Comparison of ENCODE assay signal across 15 cellular contexts in genomic region chr11:3799143-3799542, GRCh38. TPM values are rescaled to one million over a fixed set of nuclear protein-coding genes. Genes with fewer than 3 reads are reported as not detected.
DNase-seq lines count a peak whose midpoint lies in the region; TF ChIP-seq lines count a peak whose summit lies in the region.
"Had no signal": no experiment of that assay in that cellular context is flagged by ENCODE, and none has a peak within 500 bp of the region (broad histone marks: within the 10 kb centered on the region; RNA-seq: fewer than 3 reads in every experiment).

No MANE protein-coding gene starts in this region.

- H2BK15ac ChIP-seq in neuronal stem cell (ENCODE audit: low read length), result no peak overlapping the region

- peaks cover 36% of the 10 kb centered on the region for H3K4me1 ChIP-seq in Loucy (ENCODE audit: insufficient read depth, low read length, poor library complexity, severe bottlenecking)
- peaks cover 0 to 2% of the 10 kb centered on the region in 2 experiments for H3K4me1 ChIP-seq in trophoblast cell (ENCODE audit: control insufficient read depth in 1 of 2, insufficient read depth in 2 of 2, low read length in 2 of 2)
- H3K4me1 ChIP-seq in neuronal stem cell (ENCODE audit: control insufficient read depth in 2 of 2, insufficient read depth in 1 of 2, low read depth in 1 of 2, low read length in 2 of 2), result peaks cover 6 to 10% of the 10 kb centered on the region in 2 donors

- peaks cover 10% of the 10 kb centered on the region for H3K79me1 ChIP-seq in trophoblast cell (ENCODE audit: low read length)
- peaks cover 6% of the 10 kb centered on the region for H3K79me1 ChIP-seq in neuronal stem cell (ENCODE audit: low read depth, low read length)

- H2BK12ac ChIP-seq in trophoblast cell (ENCODE audit: low read length) (peak overlapping the region; percentile 30), neuronal stem cell (ENCODE audit: low read length) (no peak overlapping the region)

- H2AK5ac ChIP-seq in trophoblast cell (ENCODE audit: low read length) (no peak overlapping the region), neuronal stem cell (ENCODE audit: low read depth, low read length) (no peak overlapping the region)

- no peaks in the 10 kb centered on the region for H3K9me2 ChIP-seq in Loucy (replicated peaks; ENCODE audit: low read depth, low read length)

- no peak for TF ChIP-seq CTCF in Loucy (conservative IDR thresholded peaks at IDR 0.05; ENCODE audit: low read length)
- TF ChIP-seq CTCF in brain (conservative IDR thresholded peaks at IDR 0.05), result no peak

- H3K9me3 ChIP-seq in Loucy (ENCODE audit: insufficient read depth, low read depth, low read length) (no peaks in the 10 kb centered on the region), trophoblast cell (ENCODE audit: insufficient read depth, low read depth, low read length) (no peaks in the 10 kb centered on the region), neuronal stem cell (replicated peaks in 1 of 2; ENCODE audit: control insufficient read depth in 2 of 2, insufficient read depth in 1 of 2, low read depth in 1 of 2, low read length in 2 of 2) (no peaks in the 10 kb centered on the region)
- H3K9me3 ChIP-seq: left lung, SJSA1, testis had no signal

- no CpG with 5 or more reads among the region's 9 CpGs for WGBS in trophoblast cell (ENCODE audit: extremely low coverage, insufficient coverage, insufficient read length)
- WGBS in neuronal stem cell (ENCODE audit: extremely low coverage in 2 of 2, insufficient read length in 2 of 2, insufficient replicate concordance in 1 of 2), 2 donors, result no CpG with 5 or more reads among the region's 9 CpGs

- H2BK120ac ChIP-seq in trophoblast cell (ENCODE audit: insufficient read depth, low read length, poor library complexity) (no peak overlapping the region), neuronal stem cell (ENCODE audit: low read depth, low read length) (no peak overlapping the region)

- H3K9ac ChIP-seq in Loucy (ENCODE audit: low read depth, low read length, poor library complexity, severe bottlenecking) (peak overlapping the region; percentile 80), trophoblast cell (ENCODE audit: low read length) (no peak overlapping the region), neuronal stem cell (ENCODE audit: low read depth, low read length, poor library complexity) (no peak overlapping the region)

- peaks cover 26% of the 10 kb centered on the region for H3K36me3 Mint-ChIP-seq in T-helper 2 cell treated with Interferon-gamma antibody and Interleukin-4, amounts not matched to agents 5 μg/mL and 100 μg/mL, for 36 hours (ENCODE audit: low read depth)
- H3K36me3 Mint-ChIP-seq in brain, result peaks cover 25% of the 10 kb centered on the region

- H3K4me1 Mint-ChIP-seq in T-helper 2 cell treated with Interferon-gamma antibody and Interleukin-4, amounts not matched to agents 5 μg/mL and 100 μg/mL, for 36 hours (ENCODE audit: low read depth), result peaks cover 30% of the 10 kb centered on the region
- H3K4me1 Mint-ChIP-seq in brain, result peaks cover 39% of the 10 kb centered on the region

- H3K14ac ChIP-seq in trophoblast cell (ENCODE audit: low read length) (no peak overlapping the region), neuronal stem cell (ENCODE audit: low read length) (no peak overlapping the region)

- H3K36me3 ChIP-seq in Loucy (ENCODE audit: insufficient read depth, low read length) (no peaks in the 10 kb centered on the region), trophoblast cell (ENCODE audit: control insufficient read depth in 1 of 2, insufficient read depth in 2 of 2, low read length in 2 of 2) (peaks cover 4 to 6% of the 10 kb centered on the region in 2 experiments), neuronal stem cell (replicated peaks in 1 of 2; ENCODE audit: control insufficient read depth in 2 of 2, insufficient read depth in 2 of 2, low read length in 2 of 2) (peaks cover 3 to 18% of the 10 kb centered on the region in 2 donors)

- H3K79me2 ChIP-seq in Loucy (ENCODE audit: insufficient read depth, low read length) (peaks cover 48% of the 10 kb centered on the region), trophoblast cell (ENCODE audit: control insufficient read depth, insufficient read depth, low read length, poor library complexity) (peaks cover 14% of the 10 kb centered on the region)

- H2AFZ ChIP-seq in Loucy (ENCODE audit: low read length) (no peak overlapping the region), trophoblast cell (ENCODE audit: insufficient read depth, low read length, poor library complexity) (no peak overlapping the region), neuronal stem cell (ENCODE audit: low read length) (no peak overlapping the region)
- H2AFZ ChIP-seq: hepatocyte had no signal

- 0 out of 2 replicates have a peak, but pooled peaks cover 3% of the 10 kb centered on the region for H3F3A ChIP-seq in Loucy (ENCODE audit: low read depth)

- H2BK5ac ChIP-seq in trophoblast cell (ENCODE audit: low read depth, low read length, poor library complexity), result no peak overlapping the region
- no peak overlapping the region for H2BK5ac ChIP-seq in neuronal stem cell (ENCODE audit: low read length)

- no peak overlapping the region for H4K12ac ChIP-seq in trophoblast cell (ENCODE audit: low read depth, low read length)

- no peak for DNase-seq in T-helper 2 cell treated with Interferon-gamma antibody and Interleukin-4, amounts not matched to agents 5 μg/mL and 100 μg/mL, for 36 hours (ENCODE audit: low spot score)
- DNase-seq in T-helper 2 cell (no peak), trophoblast cell (no peak), neuronal stem cell (ENCODE audit: low spot score) (no peak), islet precursor cell (no peak)
- DNase-seq in stimulated activated CD4-positive, alpha-beta T cell treated with anti-CD3 and anti-CD28 coated beads, Interleukin-4, amount 100 ng/mL, for 24 hours, result no peak
- DNase-seq: central memory CD4-positive, alpha-beta T cell; left lung; NCI-H187 treated with DMSO at 0.1 percent for 48 hours; nucleus accumbens; testis had no signal

- H4K20me1 ChIP-seq in Loucy (ENCODE audit: insufficient read depth, low read length, poor library complexity, severe bottlenecking), result peaks cover 31% of the 10 kb centered on the region

- peak overlapping the region; percentile 99 for H3K27ac Mint-ChIP-seq in T-helper 2 cell treated with Interferon-gamma antibody and Interleukin-4, amounts not matched to agents 5 μg/mL and 100 μg/mL, for 36 hours
- peak overlapping the region in 2 of 5 experiments; percentile 38 to 99 for H3K27ac Mint-ChIP-seq in brain

- H3K27ac ChIP-seq in trophoblast cell (ENCODE audit: low read depth, low read length) (no peak overlapping the region), neuronal stem cell (replicated peaks; ENCODE audit: low read length) (no peak overlapping the region)
- H3K27ac ChIP-seq: left lung, SJSA1 had no signal

- H4K91ac ChIP-seq in trophoblast cell (ENCODE audit: low read depth, low read length) (no peak overlapping the region), neuronal stem cell (ENCODE audit: low read depth, low read length, poor library complexity) (no peak overlapping the region)

- H3K27me3 Mint-ChIP-seq in T-helper 2 cell treated with Interferon-gamma antibody and Interleukin-4, amounts not matched to agents 5 μg/mL and 100 μg/mL, for 36 hours (ENCODE audit: low read depth), result no peaks in the 10 kb centered on the region
- peaks cover 2% of the 10 kb centered on the region for H3K27me3 Mint-ChIP-seq in brain

- H3K4me3 Mint-ChIP-seq in T-helper 2 cell treated with Interferon-gamma antibody and Interleukin-4, amounts not matched to agents 5 μg/mL and 100 μg/mL, for 36 hours, result peak overlapping the region; percentile 97
- peak overlapping the region; percentile 94 to 98 (median 96) for H3K4me3 Mint-ChIP-seq in brain

- no peaks in the 10 kb centered on the region for H3K9me3 Mint-ChIP-seq in T-helper 2 cell treated with Interferon-gamma antibody and Interleukin-4, amounts not matched to agents 5 μg/mL and 100 μg/mL, for 36 hours
- peaks cover 0 to 2% (median 0%) of the 10 kb centered on the region in 5 experiments for H3K9me3 Mint-ChIP-seq in brain

- H3K18ac ChIP-seq in trophoblast cell (ENCODE audit: low read length) (no peak overlapping the region), neuronal stem cell (ENCODE audit: low read length) (no peak overlapping the region)

- H4K8ac ChIP-seq in trophoblast cell (ENCODE audit: low read depth, low read length) (no peak overlapping the region), neuronal stem cell (ENCODE audit: low read depth, low read length) (no peak overlapping the region)

- H3K27me3 ChIP-seq in Loucy (ENCODE audit: insufficient read depth, low read length, poor library complexity, severe bottlenecking) (peaks cover 6% of the 10 kb centered on the region), trophoblast cell (ENCODE audit: insufficient read depth, low read length) (no peaks in the 10 kb centered on the region), neuronal stem cell (ENCODE audit: control insufficient read depth in 3 of 3, insufficient read depth in 3 of 3, low read depth in 1 of 3, low read length in 3 of 3) (no peaks in the 10 kb centered on the region)
- H3K27me3 ChIP-seq: hepatocyte, left lung, SJSA1, testis had no signal

- no peak overlapping the region for H3K4ac ChIP-seq in trophoblast cell (ENCODE audit: low read depth, low read length)
- no peak overlapping the region for H3K4ac ChIP-seq in neuronal stem cell (ENCODE audit: low read length)

- H3K4me2 ChIP-seq in Loucy (ENCODE audit: low read depth, low read length, poor library complexity, severe bottlenecking), result peak overlapping the region; percentile 77
- H3K4me2 ChIP-seq in trophoblast cell (ENCODE audit: low read length), result no peak overlapping the region
- H3K4me2 ChIP-seq in neuronal stem cell (ENCODE audit: insufficient read depth, low read length, poor library complexity, severe bottlenecking), result no peak overlapping the region
- H3K4me2 ChIP-seq: hepatocyte had no signal

- H3K4me3 ChIP-seq in Loucy (ENCODE audit: low read length, poor library complexity, severe bottlenecking) (peak overlapping the region; percentile 100), trophoblast cell (ENCODE audit: low read depth, low read length) (no peak overlapping the region), neuronal stem cell (ENCODE audit: low read length in 2 of 2) (no peak overlapping the region)
- H3K4me3 ChIP-seq: hepatocyte, SJSA1 had no signal

- H3K23ac ChIP-seq in trophoblast cell (ENCODE audit: low read length) (no peak overlapping the region), neuronal stem cell (ENCODE audit: low read depth, low read length, poor library complexity) (no peak overlapping the region)

RNA-seq across cellular contexts. Expression of gene NUP98, which starts 1.8 kb away (rescaled TPM):
- 28.6 TPM for polyA plus RNA-seq in brain (ENCODE audit: insufficient read depth, low read depth, low replicate concordance)
- 75.8 and 77.4 TPM in 2 replicates for polyA plus RNA-seq in trophoblast cell (2013)
- 52.1 TPM for polyA plus RNA-seq in neuronal stem cell (2013, experiment 1 of 2)
- 48.7 TPM for polyA plus RNA-seq in neuronal stem cell (2013, experiment 2 of 2)

RNA-seq across cellular contexts. Expression of gene PGAP2, which starts 9.2 kb away (rescaled TPM):
- 16.0 TPM for polyA plus RNA-seq in brain (ENCODE audit: insufficient read depth, low read depth, low replicate concordance)
- polyA plus RNA-seq in trophoblast cell (2013), result 24.0 TPM in 2 replicates
- polyA plus RNA-seq in neuronal stem cell (2013, experiment 1 of 2), result 33.5 TPM
- 32.9 TPM for polyA plus RNA-seq in neuronal stem cell (2013, experiment 2 of 2)

RNA-seq across cellular contexts. Expression of gene RHOG, which starts 41.6 kb away (rescaled TPM):
- polyA plus RNA-seq in brain (ENCODE audit: insufficient read depth, low read depth, low replicate concordance), result 84.3 TPM
- 48.3 and 53.7 TPM in 2 replicates for polyA plus RNA-seq in trophoblast cell (2013)
- polyA plus RNA-seq in neuronal stem cell (2013, experiment 1 of 2), result 28.1 TPM
- polyA plus RNA-seq in neuronal stem cell (2013, experiment 2 of 2), result 26.3 TPM

RNA-seq across cellular contexts. Expression of gene STIM1, which starts 56.3 kb away (rescaled TPM):
- 34.4 TPM for polyA plus RNA-seq in brain (ENCODE audit: insufficient read depth, low read depth, low replicate concordance)
- polyA plus RNA-seq in trophoblast cell (2013), result 17.6 and 18.0 TPM in 2 replicates
- polyA plus RNA-seq in neuronal stem cell (2013, experiment 1 of 2), result 14.7 TPM
- polyA plus RNA-seq in neuronal stem cell (2013, experiment 2 of 2), result 15.1 TPM
